In genomic region chr11:288328-289144, GRCh38 we compare ENCODE assay signal across 8 cellular contexts. TPM values are rescaled to one million over a fixed set of nuclear protein-coding genes. Genes with fewer than 3 reads are reported as not detected.
A peak's percentile ranks its signal among the peaks of the same experiment; 100 is the strongest.
DNase-seq lines count a peak whose midpoint lies in the region; ATAC-seq and TF ChIP-seq lines count a peak whose summit lies in the region.

Gene PGGHG (plus strand): TSS chr11:289126. CDS start chr11:289817, 691 bp downstream.

- TF ChIP-seq CTCF in HL-60 (IDR thresholded peaks at IDR 0.05; ENCODE audit: insufficient read depth, low read length): no peak
- no peak for TF ChIP-seq CTCF in MCF 10A (IDR thresholded peaks at IDR 0.05; ENCODE audit: unreplicated experiment)
- TF ChIP-seq CTCF in spleen (IDR thresholded peaks at IDR 0.05 in 8 of 11, conservative IDR thresholded peaks at IDR 0.05 in 3 of 11): no peak

- H3K4me3 Mint-ChIP-seq in T-helper 17 cell (peak within 1 kb of the TSS; percentile 98), MCF 10A (ENCODE audit: unreplicated experiment) (peak within 1 kb of the TSS; percentile 66)

- CTCF ChIA-PET in MCF 10A (lab: Yijun Ruan, JAX): interaction anchor here (1.1 kb wide), 1 partner anchor 38 kb away, joined by 3 read pairs; no protein-coding TSS in a partner anchor

- TF ChIP-seq POLR2A in spleen (IDR thresholded peaks at IDR 0.05): no peak

- no peaks in the 10 kb centered on the region for H3K9me3 ChIP-seq in T-helper 17 cell (ENCODE audit: control insufficient read depth, low read length, poor library complexity, severe bottlenecking)
- no peaks in the 10 kb centered on the region for H3K9me3 ChIP-seq in spleen

- H3K36me3 Mint-ChIP-seq in T-helper 17 cell (ENCODE audit: low read depth) (peaks cover 3% of the 10 kb centered on the region), MCF 10A (ENCODE audit: insufficient read depth, unreplicated experiment) (no peaks in the 10 kb centered on the region)

- POLR2A ChIA-PET in MCF 10A (lab: Yijun Ruan, JAX): interaction anchor here (0.6 to 1.1 kb wide), 4 partner anchors 21 to 105 kb away, joined by 3 to 4 read pairs (median 4); partner anchors contain the start of genes BET1L and RIC8A

- intact Hi-C loops in MCF 10A (cut with micrococcal nuclease) (no loop called here), spleen (cut with DNase I; ENCODE audit: low total_unique reads) (no loop called here)

- H3K9me3 Mint-ChIP-seq in MCF 10A (ENCODE audit: unreplicated experiment): no peaks in the 10 kb centered on the region

- H3K4me3 ChIP-seq in HL-60 (replicated peaks; ENCODE audit: insufficient read depth, low read length): peak within 1 kb of the TSS; percentile 33
- peak within 1 kb of the TSS; percentile 58 to 86 (median 62) for H3K4me3 ChIP-seq in spleen

- H3K27me3 ChIP-seq in HL-60 (ENCODE audit: insufficient read depth, poor library complexity, severe bottlenecking) (peaks cover 8% of the 10 kb centered on the region), spleen (replicated peaks in 1 of 7) (peaks cover 0 to 46% (median 0%) of the 10 kb centered on the region in 7 donors)

- H3K27me3 Mint-ChIP-seq in T-helper 17 cell (no peaks in the 10 kb centered on the region), MCF 10A (ENCODE audit: insufficient read depth, unreplicated experiment) (peaks cover 15% of the 10 kb centered on the region)

- 1 to 6% (median 1%) methylated on average over 16 to 94 of the region's 94 CpGs for WGBS in spleen, 5 donors

- DNase-seq in A172 (ENCODE audit: low spot score): no peak
- DNase-seq in HL-60 (ENCODE audit: low read depth in 1 of 2, low spot score in 1 of 2): peak in 1 of 2 experiments; percentile 21
- DNase-seq in T-helper 17 cell: peak; percentile 31 to 67 (median 54)
- peak; percentile 32 for DNase-seq in MCF 10A (ENCODE audit: unreplicated experiment)
- DNase-seq in iPS-NIHi7 (ENCODE audit: extremely low spot score): peak; percentile 86
- peak; percentile 97 for DNase-seq in spleen
- no peak for DNase-seq in kidney glomerular epithelial cell (lab: John Stamatoyannopoulos, UW)

- ATAC-seq in GM18498 (IDR thresholded peaks at IDR 0.05; ENCODE audit: unreplicated experiment): peak; percentile 65
- ATAC-seq in T-helper 17 cell: peak; percentile 39

- H3K27ac ChIP-seq in HL-60 (replicated peaks): no peak within 1 kb of the TSS
- H3K27ac ChIP-seq in spleen: peak within 1 kb of the TSS; percentile 46 to 95 (median 86)

- peak within 1 kb of the TSS; percentile 97 for H3K27ac Mint-ChIP-seq in T-helper 17 cell
- H3K27ac Mint-ChIP-seq in MCF 10A (ENCODE audit: low read depth, unreplicated experiment): no peak within 1 kb of the TSS

- no TSS peak for BruUV-seq in MCF 10A (replicated peaks; lab: Mats Ljungman, UMichigan)

- H3K4me1 Mint-ChIP-seq in T-helper 17 cell (peaks cover 25% of the 10 kb centered on the region), MCF 10A (ENCODE audit: insufficient read depth, unreplicated experiment) (peaks cover 5% of the 10 kb centered on the region)

- peaks cover 0 to 58% (median 12%) of the 10 kb centered on the region in 6 donors for H3K36me3 ChIP-seq in spleen

- peaks cover 6 to 85% (median 26%) of the 10 kb centered on the region in 6 donors for H3K4me1 ChIP-seq in spleen

RNA-seq across cellular contexts. Expression of gene PGGHG, which starts in this region (rescaled TPM):
- 13.0 and 14.2 TPM in 2 replicates for total RNA-seq in A172 (2014; rRNA removed; shearing (Covaris generic))
- 100 to 1,000 TPM; 317 to 350 TPM for total RNA-seq in T-helper 17 cell
- 6.3 and 8.5 TPM in 2 replicates for total RNA-seq in MCF 10A (2022)
- 100 to 1,000 TPM in 6 of 7 donors, 10 to 100 TPM in 1; 53.4 to 182 (median 128) TPM for total RNA-seq in spleen
- polyA plus RNA-seq in spleen: 100 to 1,000 TPM; 127 to 250 (median 134) TPM

Comparison
In these comparisons a context has a peak if more than half of its experiments do, and no peak if none do; other contexts are left out.
1. DNase-seq: peak in T-helper 17 cell (3 of 3), MCF 10A (single experiment), iPS-NIHi7 (single experiment) and spleen (single experiment); none in A172 (single experiment) and kidney glomerular epithelial cell (single experiment).